Comparison of ENCODE assay signal across 1 cellular context in the genomic region with DNA sequence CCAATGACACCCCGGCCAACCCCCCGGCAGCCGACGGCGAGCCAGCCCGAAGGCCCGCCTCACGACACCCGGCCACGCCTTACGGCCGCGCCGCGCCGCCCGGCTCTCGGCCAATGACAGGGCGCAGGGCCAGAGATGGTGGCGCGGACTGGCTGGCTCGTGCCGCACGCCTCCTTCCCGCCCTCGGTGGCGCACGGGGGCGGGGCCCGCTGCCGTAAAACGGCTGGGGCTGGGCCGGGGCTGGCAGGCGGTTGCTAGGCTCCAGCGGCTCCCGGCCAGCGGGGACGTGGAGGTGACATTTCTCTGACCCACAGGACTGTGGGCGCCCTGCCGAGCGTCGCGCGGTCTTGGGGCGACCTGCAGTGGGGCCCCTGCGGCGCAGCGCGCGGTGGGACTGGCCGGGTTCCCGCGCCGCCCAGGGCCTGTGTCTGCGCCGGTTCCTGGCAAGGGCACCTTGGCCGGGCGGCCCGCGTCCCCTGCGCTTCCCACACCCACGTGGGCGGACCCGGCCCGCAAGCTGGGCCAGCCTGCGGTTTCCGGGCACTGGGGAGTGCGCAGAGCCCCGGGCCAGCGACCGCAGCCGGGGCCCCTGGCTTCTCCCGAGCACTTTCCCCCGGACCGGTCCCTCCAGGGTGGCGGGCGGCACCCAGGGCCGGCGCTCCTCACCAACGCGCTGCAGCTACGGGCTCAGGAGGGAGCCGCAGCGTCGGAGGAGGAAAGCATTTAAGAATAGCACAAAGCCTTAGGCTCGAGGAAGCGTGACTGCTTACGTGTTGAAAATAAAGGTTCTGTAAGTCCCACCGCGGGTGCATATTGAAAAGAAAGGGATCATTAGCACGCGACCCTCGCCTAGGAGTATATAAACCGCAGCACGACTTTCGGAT.
TF ChIP-seq lines count a peak whose summit lies in the region.

MPC1 (minus strand) TSS at position 8 of the 884 bp plus-strand sequence. CDS start 64 bp downstream, outside the sequence.

TF ChIP-seq in SK-N-SH, 30 proteins besides CTCF, POLR2A, EP300 and RAD21 (continued from another document):
- TF ChIP-seq, protein P1, sequence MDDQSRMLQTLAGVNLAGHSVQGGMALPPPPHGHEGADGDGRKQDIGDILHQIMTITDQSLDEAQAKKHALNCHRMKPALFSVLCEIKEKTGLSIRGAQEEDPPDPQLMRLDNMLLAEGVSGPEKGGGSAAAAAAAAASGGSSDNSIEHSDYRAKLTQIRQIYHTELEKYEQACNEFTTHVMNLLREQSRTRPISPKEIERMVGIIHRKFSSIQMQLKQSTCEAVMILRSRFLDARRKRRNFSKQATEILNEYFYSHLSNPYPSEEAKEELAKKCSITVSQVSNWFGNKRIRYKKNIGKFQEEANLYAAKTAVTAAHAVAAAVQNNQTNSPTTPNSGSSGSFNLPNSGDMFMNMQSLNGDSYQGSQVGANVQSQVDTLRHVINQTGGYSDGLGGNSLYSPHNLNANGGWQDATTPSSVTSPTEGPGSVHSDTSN (IDR thresholded peaks at IDR 0.05) = no peak
- TF ChIP-seq CHD2 (IDR thresholded peaks at IDR 0.05; ENCODE audit: low read length, partially characterized antibody) (peak; percentile 65), GATA2 (CRISPR knock-in tag; IDR thresholded peaks at IDR 0.05) (no peak), REST (IDR thresholded peaks at IDR 0.05; ENCODE audit: low read depth, low read length) (no peak), MEF2A (IDR thresholded peaks at IDR 0.05; ENCODE audit: borderline replicate concordance, low read depth) (no peak), JUND (IDR thresholded peaks at IDR 0.05) (no peak), FOSL2 (IDR thresholded peaks at IDR 0.05; ENCODE audit: borderline replicate concordance, low read depth) (no peak), POLR2AphosphoS5 (IDR thresholded peaks at IDR 0.05; ENCODE audit: low read depth, low read length) (peak; percentile 50; the same call in 1 of the 2 replicates), GABPA (IDR thresholded peaks at IDR 0.05; ENCODE audit: low read depth) (0 out of 2 replicates have a peak, but pooled peaks have one; percentile 23), FOXM1 (IDR thresholded peaks at IDR 0.05; ENCODE audit: low read depth) (peak; percentile 26; the same call in 1 of the 2 replicates)
